In the genomic region with DNA sequence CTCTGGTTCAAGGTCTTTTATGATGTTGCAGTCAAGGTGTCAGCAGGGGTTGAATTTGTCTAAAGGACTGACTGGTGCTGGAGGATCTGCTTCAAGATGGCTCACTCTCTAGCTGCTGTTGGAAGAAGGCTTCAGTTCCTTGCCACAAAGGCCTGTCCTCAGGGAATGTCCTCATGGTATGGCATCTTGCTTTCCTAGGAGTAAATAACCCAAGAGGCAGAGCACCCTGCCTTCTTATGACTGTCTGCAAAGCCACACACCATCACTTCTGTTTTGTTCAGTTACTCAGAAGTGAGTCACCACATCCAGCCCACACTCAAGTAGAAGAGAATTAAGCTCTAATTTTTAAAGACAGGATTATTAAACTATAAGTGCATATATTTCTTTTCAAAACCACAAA, we compare ENCODE assay signal across 1 cellular context.
TF ChIP-seq lines count a peak whose summit lies in the region.

No MANE protein-coding gene starts in this region.

TF ChIP-seq in GM23338, 12 proteins besides CTCF, POLR2A, EP300 and RAD21 (continued from another document):
- TF ChIP-seq, protein P1, sequence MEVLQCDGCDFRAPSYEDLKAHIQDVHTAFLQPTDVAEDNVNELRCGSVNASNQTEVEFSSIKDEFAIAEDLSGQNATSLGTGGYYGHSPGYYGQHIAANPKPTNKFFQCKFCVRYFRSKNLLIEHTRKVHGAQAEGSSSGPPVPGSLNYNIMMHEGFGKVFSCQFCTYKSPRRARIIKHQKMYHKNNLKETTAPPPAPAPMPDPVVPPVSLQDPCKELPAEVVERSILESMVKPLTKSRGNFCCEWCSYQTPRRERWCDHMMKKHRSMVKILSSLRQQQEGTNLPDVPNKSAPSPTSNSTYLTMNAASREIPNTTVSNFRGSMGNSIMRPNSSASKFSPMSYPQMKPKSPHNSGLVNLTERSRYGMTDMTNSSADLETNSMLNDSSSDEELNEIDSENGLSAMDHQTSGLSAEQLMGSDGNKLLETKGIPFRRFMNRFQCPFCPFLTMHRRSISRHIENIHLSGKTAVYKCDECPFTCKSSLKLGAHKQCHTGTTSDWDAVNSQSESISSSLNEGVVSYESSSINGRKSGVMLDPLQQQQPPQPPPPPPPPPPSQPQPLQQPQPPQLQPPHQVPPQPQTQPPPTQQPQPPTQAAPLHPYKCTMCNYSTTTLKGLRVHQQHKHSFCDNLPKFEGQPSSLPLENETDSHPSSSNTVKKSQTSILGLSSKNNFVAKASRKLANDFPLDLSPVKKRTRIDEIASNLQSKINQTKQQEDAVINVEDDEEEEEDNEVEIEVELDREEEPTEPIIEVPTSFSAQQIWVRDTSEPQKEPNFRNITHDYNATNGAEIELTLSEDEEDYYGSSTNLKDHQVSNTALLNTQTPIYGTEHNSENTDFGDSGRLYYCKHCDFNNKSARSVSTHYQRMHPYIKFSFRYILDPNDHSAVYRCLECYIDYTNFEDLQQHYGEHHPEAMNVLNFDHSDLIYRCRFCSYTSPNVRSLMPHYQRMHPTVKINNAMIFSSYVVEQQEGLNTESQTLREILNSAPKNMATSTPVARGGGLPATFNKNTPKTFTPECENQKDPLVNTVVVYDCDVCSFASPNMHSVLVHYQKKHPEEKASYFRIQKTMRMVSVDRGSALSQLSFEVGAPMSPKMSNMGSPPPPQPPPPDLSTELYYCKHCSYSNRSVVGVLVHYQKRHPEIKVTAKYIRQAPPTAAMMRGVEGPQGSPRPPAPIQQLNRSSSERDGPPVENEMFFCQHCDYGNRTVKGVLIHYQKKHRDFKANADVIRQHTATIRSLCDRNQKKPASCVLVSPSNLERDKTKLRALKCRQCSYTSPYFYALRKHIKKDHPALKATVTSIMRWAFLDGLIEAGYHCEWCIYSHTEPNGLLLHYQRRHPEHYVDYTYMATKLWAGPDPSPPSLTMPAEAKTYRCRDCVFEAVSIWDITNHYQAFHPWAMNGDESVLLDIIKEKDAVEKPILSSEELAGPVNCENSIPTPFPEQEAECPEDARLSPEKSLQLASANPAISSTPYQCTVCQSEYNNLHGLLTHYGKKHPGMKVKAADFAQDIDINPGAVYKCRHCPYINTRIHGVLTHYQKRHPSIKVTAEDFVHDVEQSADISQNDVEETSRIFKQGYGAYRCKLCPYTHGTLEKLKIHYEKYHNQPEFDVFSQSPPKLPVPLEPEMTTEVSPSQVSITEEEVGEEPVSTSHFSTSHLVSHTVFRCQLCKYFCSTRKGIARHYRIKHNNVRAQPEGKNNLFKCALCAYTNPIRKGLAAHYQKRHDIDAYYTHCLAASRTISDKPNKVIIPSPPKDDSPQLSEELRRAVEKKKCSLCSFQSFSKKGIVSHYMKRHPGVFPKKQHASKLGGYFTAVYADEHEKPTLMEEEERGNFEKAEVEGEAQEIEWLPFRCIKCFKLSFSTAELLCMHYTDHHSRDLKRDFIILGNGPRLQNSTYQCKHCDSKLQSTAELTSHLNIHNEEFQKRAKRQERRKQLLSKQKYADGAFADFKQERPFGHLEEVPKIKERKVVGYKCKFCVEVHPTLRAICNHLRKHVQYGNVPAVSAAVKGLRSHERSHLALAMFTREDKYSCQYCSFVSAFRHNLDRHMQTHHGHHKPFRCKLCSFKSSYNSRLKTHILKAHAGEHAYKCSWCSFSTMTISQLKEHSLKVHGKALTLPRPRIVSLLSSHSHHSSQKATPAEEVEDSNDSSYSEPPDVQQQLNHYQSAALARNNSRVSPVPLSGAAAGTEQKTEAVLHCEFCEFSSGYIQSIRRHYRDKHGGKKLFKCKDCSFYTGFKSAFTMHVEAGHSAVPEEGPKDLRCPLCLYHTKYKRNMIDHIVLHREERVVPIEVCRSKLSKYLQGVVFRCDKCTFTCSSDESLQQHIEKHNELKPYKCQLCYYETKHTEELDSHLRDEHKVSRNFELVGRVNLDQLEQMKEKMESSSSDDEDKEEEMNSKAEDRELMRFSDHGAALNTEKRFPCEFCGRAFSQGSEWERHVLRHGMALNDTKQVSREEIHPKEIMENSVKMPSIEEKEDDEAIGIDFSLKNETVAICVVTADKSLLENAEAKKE (CRISPR knock-in tag; IDR thresholded peaks at IDR 0.05), result no peak
- TF ChIP-seq JUNB (IDR thresholded peaks at IDR 0.05; ENCODE audit: unreplicated experiment) (no peak), CREB1 (CRISPR knock-in tag; IDR thresholded peaks at IDR 0.05; ENCODE audit: low read depth) (no peak), NANOG (IDR thresholded peaks at IDR 0.05; ENCODE audit: borderline replicate concordance) (no peak), ZNF331 (CRISPR knock-in tag; IDR thresholded peaks at IDR 0.05; ENCODE audit: low read depth) (no peak), STAT1 (IDR thresholded peaks at IDR 0.05; ENCODE audit: unreplicated experiment) (no peak), ZNF114 (CRISPR knock-in tag; IDR thresholded peaks at IDR 0.05) (no peak), POLR2AphosphoS5 (IDR thresholded peaks at IDR 0.05; ENCODE audit: low read depth) (no peak)
- TF ChIP-seq, protein P2, sequence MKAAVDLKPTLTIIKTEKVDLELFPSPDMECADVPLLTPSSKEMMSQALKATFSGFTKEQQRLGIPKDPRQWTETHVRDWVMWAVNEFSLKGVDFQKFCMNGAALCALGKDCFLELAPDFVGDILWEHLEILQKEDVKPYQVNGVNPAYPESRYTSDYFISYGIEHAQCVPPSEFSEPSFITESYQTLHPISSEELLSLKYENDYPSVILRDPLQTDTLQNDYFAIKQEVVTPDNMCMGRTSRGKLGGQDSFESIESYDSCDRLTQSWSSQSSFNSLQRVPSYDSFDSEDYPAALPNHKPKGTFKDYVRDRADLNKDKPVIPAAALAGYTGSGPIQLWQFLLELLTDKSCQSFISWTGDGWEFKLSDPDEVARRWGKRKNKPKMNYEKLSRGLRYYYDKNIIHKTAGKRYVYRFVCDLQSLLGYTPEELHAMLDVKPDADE (IDR thresholded peaks at IDR 0.05), result no peak
TF ChIP-seq in GM23338: peak in this region for 0.
